In the genomic region with DNA sequence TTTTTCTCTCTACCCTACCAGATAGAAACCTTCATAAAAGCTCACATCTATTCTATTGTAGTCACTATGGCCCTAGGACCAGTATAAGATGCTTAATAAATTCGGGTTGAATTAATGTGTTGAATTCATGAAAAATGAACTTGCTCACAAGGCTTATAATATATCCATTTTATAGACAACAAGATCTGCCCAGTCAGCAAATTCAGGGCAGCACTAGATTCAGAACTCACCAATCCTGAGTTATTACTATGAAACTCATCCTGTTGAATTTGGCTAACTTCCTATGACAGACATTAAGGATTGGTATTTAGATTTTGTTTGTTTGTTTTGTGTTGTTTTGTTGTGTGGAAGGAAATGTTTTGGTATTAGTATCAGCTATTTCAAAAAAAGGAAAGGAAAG, we compare ENCODE assay signal across 29 cellular contexts.
"Had no signal": no experiment of that assay in that cellular context is flagged by ENCODE, and none has a peak within 500 bp of the region (broad histone marks: within the 10 kb centered on the region; RNA-seq: fewer than 3 reads in every experiment).

No MANE protein-coding gene starts in this region.

- H3K4me1 Mint-ChIP-seq: natural killer cell; nephron; neural progenitor cell; stimulated activated effector memory CD8-positive, alpha-beta T cell treated with anti-CD3 and anti-CD28 coated beads, Interleukin-12 subunit alpha, Interleukin-12 subunit beta, amount 100 ng/mL, for 72 hours; stimulated activated naive B cell treated with anti-CD40 and anti-IgM and Interleukin-4, amounts not matched to agents 10 μg/mL and 1 μg/mL and 100 μg/mL, for 72 hours had no signal

- H3K79me2 ChIP-seq: parathyroid adenoma had no signal

- H3K27me3 Mint-ChIP-seq: progenitor cell of endocrine pancreas had no signal

- DNase-seq: natural killer cell; occipital lobe; ovary; posterior cingulate gyrus; psoas muscle; right cardiac atrium; spleen; stimulated activated CD4-positive, alpha-beta T cell treated with anti-CD3 and anti-CD28 coated beads, Interleukin-12 subunit alpha, Interleukin-12 subunit beta, amount 100 ng/mL, for 4 hours; stimulated activated CD4-positive, alpha-beta T cell treated with anti-CD3 and anti-CD28 coated beads, Interleukin-1b, Interleukin-23, amount 100 ng/mL, for 48 hours; stimulated activated CD4-positive, alpha-beta T cell treated with anti-CD3 and anti-CD28 coated beads, Interleukin-4, amount 100 ng/mL, for 24 hours; stimulated activated naive B cell treated with anti-CD40 and anti-IgM and Interleukin-4, amounts not matched to agents 10 μg/mL and 1 μg/mL and 100 μg/mL, for 72 hours; stimulated activated naive CD4-positive, alpha-beta T cell treated with Interleukin-2 at 50 U/mL for 16 hours; stomach; thyroid gland; trophoblast cell; upper lobe of left lung had no signal

- H3K9me3 ChIP-seq: ovary, psoas muscle, spleen, stomach, thoracic aorta, thyroid gland, tibial nerve, upper lobe of left lung, vagina had no signal

- H3K4me2 ChIP-seq: neural progenitor cell, smooth muscle cell had no signal

- H3K9ac ChIP-seq: neural progenitor cell, parathyroid adenoma had no signal

- FAIRE-seq: urothelium cell line had no signal

- H3K4me1 ChIP-seq: neural progenitor cell, parathyroid adenoma, psoas muscle, spleen, stomach, thyroid gland, tibial nerve, upper lobe of left lung, vagina had no signal

- ATAC-seq: natural killer cell; psoas muscle; right cardiac atrium; sciatic nerve; stimulated activated effector memory CD8-positive, alpha-beta T cell treated with anti-CD3 and anti-CD28 coated beads, Interleukin-12 subunit alpha, Interleukin-12 subunit beta, amount 100 ng/mL, for 72 hours; stimulated activated naive B cell treated with anti-CD40 and anti-IgM and Interleukin-4, amounts not matched to agents 10 μg/mL and 1 μg/mL and 100 μg/mL, for 72 hours had no signal

- H3K36me3 ChIP-seq: neural progenitor cell, ovary, spleen, stomach, thoracic aorta, thyroid gland, tibial nerve, upper lobe of left lung, vagina had no signal

- H3K9me3 Mint-ChIP-seq: nephron; neural progenitor cell; stimulated activated effector memory CD8-positive, alpha-beta T cell treated with anti-CD3 and anti-CD28 coated beads, Interleukin-12 subunit alpha, Interleukin-12 subunit beta, amount 100 ng/mL, for 72 hours; stimulated activated naive CD8-positive, alpha-beta T cell treated with anti-CD3 and anti-CD28 coated beads, Interleukin-15, Interleukin-2, amounts not matched to agents 100 ng/mL and 50 ng/mL, for 24 hours had no signal

- H3K27ac ChIP-seq: neural progenitor cell, ovary, parathyroid adenoma, psoas muscle, skin epidermis, spleen, stomach, thoracic aorta, thyroid gland, tibial nerve, upper lobe of left lung, vagina had no signal

- H3K4me3 ChIP-seq: neural progenitor cell, ovary, psoas muscle, skin epidermis, smooth muscle cell, spleen, stomach, thoracic aorta, thyroid gland, tibial nerve, upper lobe of left lung, vagina had no signal

- H3K36me3 Mint-ChIP-seq: natural killer cell; neural progenitor cell; stimulated activated effector memory CD8-positive, alpha-beta T cell treated with anti-CD3 and anti-CD28 coated beads, Interleukin-12 subunit alpha, Interleukin-12 subunit beta, amount 100 ng/mL, for 72 hours had no signal

- H2AFZ ChIP-seq: neural progenitor cell, parathyroid adenoma had no signal

- H3K4me3 Mint-ChIP-seq: natural killer cell; nephron; neural progenitor cell; stimulated activated effector memory CD8-positive, alpha-beta T cell treated with anti-CD3 and anti-CD28 coated beads, Interleukin-12 subunit alpha, Interleukin-12 subunit beta, amount 100 ng/mL, for 72 hours; stimulated activated naive B cell treated with anti-CD40 and anti-IgM and Interleukin-4, amounts not matched to agents 10 μg/mL and 1 μg/mL and 100 μg/mL, for 72 hours; stimulated activated naive CD8-positive, alpha-beta T cell treated with anti-CD3 and anti-CD28 coated beads, Interleukin-15, Interleukin-2, amounts not matched to agents 100 ng/mL and 50 ng/mL, for 24 hours had no signal

- H3K27ac Mint-ChIP-seq: natural killer cell; nephron; neural progenitor cell; progenitor cell of endocrine pancreas; stimulated activated effector memory CD8-positive, alpha-beta T cell treated with anti-CD3 and anti-CD28 coated beads, Interleukin-12 subunit alpha, Interleukin-12 subunit beta, amount 100 ng/mL, for 72 hours; stimulated activated naive B cell treated with anti-CD40 and anti-IgM and Interleukin-4, amounts not matched to agents 10 μg/mL and 1 μg/mL and 100 μg/mL, for 72 hours; stimulated activated naive CD8-positive, alpha-beta T cell treated with anti-CD3 and anti-CD28 coated beads, Interleukin-15, Interleukin-2, amounts not matched to agents 100 ng/mL and 50 ng/mL, for 24 hours had no signal

- H3K27me3 ChIP-seq: neural progenitor cell, ovary, stomach, thyroid gland, tibial nerve, upper lobe of left lung, vagina had no signal
